ENCODE assay signal across 22 cellular contexts in the genomic region with DNA sequence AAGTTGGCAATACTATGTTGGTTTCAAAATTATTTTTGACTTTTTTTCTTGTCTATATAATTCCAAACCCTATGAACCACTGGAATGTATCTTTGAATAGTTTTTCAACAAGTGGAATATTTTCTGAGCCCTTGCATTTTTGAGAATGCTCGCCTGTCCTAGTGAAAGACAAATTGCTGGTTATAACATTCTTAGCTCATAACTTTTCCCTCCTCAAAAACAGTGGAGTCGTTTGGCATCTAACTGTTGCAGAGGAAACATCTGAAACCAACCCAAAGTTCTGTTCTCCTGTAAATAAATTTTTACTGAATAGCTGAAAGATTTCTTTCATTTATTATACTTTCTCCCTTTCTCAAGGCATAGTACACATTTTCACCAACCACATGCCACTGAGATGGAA. TPM values are rescaled to one million over a fixed set of nuclear protein-coding genes. Genes with fewer than 3 reads are reported as not detected.
DNase-seq lines count a peak whose midpoint lies in the region; ATAC-seq, FAIRE-seq and TF ChIP-seq lines count a peak whose summit lies in the region.
"Had no signal": no experiment of that assay in that cellular context is flagged by ENCODE, and none has a peak within 500 bp of the region (broad histone marks: within the 10 kb centered on the region; RNA-seq: fewer than 3 reads in every experiment).

No MANE protein-coding gene starts in this region.

- no peaks in the 10 kb centered on the region for H3K4me1 ChIP-seq in Peyer's patch

- H3K27me3 ChIP-seq in Peyer's patch = no peaks in the 10 kb centered on the region

- no peak overlapping the region for H3K27ac ChIP-seq in Peyer's patch
- H3K27ac ChIP-seq: C4-2B, SK-N-MC had no signal

- in situ Hi-C loops in astrocyte of the spinal cord (cut with HindIII; ENCODE audit: low sequenced_read_pairs) = no loop called here

- peak; percentile 4 for FAIRE-seq in GM19239 (lab: Jason Lieb, UNC)
- FAIRE-seq in RCC 7860 (lab: Jason Lieb, UNC) = no peak
- FAIRE-seq: A204.1, D721Med, K562 had no signal

- H3K36me3 ChIP-seq in Peyer's patch = no peaks in the 10 kb centered on the region

- no peak for TF ChIP-seq POLR2A in Peyer's patch (IDR thresholded peaks at IDR 0.05)

- TF ChIP-seq CTCF in astrocyte of the spinal cord (IDR thresholded peaks at IDR 0.05; ENCODE audit: low read depth, low read length) = no peak
- TF ChIP-seq CTCF in fibroblast of pulmonary artery (IDR thresholded peaks at IDR 0.05; ENCODE audit: low read length, missing control alignments) = no peak
- no peak for TF ChIP-seq CTCF in Peyer's patch (IDR thresholded peaks at IDR 0.05)

- DNase-seq in AG08396 (ENCODE audit: low spot score) (peak; percentile 17), GM19239 (ENCODE audit: insufficient read length, low spot score) (no peak), astrocyte of the spinal cord (ENCODE audit: low read depth, low spot score) (peak; percentile 42), fibroblast of pulmonary artery (ENCODE audit: low read depth) (peak; percentile 39), NCI-H2171 (lab: John Stamatoyannopoulos, UW) (no peak), Peyer's patch (no peak), RCC 7860 (ENCODE audit: low spot score) (no peak)
- DNase-seq: AML-193, GOT3, NCI-H1092 treated with DMSO at 0.1 percent for 48 hours, NCI-H146, NCI-H2081, NCI-H446 treated with DMSO at 0.1 percent for 48 hours, SHP77 had no signal

- no peak for ATAC-seq in HG03469 (IDR thresholded peaks at IDR 0.05; ENCODE audit: unreplicated experiment)
- ATAC-seq: HCT116, K562, Panc1 had no signal

- no peak overlapping the region for H3K4me3 ChIP-seq in astrocyte of the spinal cord (ENCODE audit: low read depth, low read length)
- no peak overlapping the region for H3K4me3 ChIP-seq in fibroblast of pulmonary artery (replicated peaks; ENCODE audit: low read depth, low read length)
- no peak overlapping the region for H3K4me3 ChIP-seq in Peyer's patch
- H3K4me3 ChIP-seq: K562, SK-N-MC had no signal

- no peaks in the 10 kb centered on the region for H3K9me3 ChIP-seq in Peyer's patch

RNA-seq across cellular contexts. Expression of gene COX10, which starts 11.3 kb away (rescaled TPM):
- 10 to 100 TPM; 23.9 to 90.9 (median 64.4) TPM for total RNA-seq in Peyer's patch

Comparison
In these comparisons a context has a peak if more than half of its experiments do, and no peak if none do; other contexts are left out.
1. DNase-seq: peak in AG08396 (single experiment), astrocyte of the spinal cord (single experiment) and fibroblast of pulmonary artery (single experiment); none in GM19239 (single experiment), NCI-H2171 (single experiment), Peyer's patch (0 of 3) and RCC 7860 (single experiment).